In genomic region chrX:133538148-133538547, GRCh38 we compare ENCODE assay signal across 20 cellular contexts.
"Had no signal": no experiment of that assay in that cellular context is flagged by ENCODE, and none has a peak within 500 bp of the region (broad histone marks: within the 10 kb centered on the region; RNA-seq: fewer than 3 reads in every experiment).

No MANE protein-coding gene starts in this region.

- H3K9me3 Mint-ChIP-seq: activated CD4-positive, alpha-beta memory T cell treated with anti-CD3 and anti-CD28 coated beads for 36 hours; activated naive CD8-positive, alpha-beta T cell treated with anti-CD3 and anti-CD28 coated beads for 36 hours; central memory CD8-positive, alpha-beta T cell; immature natural killer cell; natural killer cell; stimulated activated memory B cell treated with anti-CD40 and anti-IgM and Interleukin-4, amounts not matched to agents 10 μg/mL and 1 μg/mL and 100 μg/mL, for 72 hours had no signal

- H3K9me3 ChIP-seq: left lung, neutrophil, pancreas, vagina had no signal

- H3K27ac ChIP-seq: coronary artery, epithelial cell of prostate, left lung, neutrophil, pancreas, vagina had no signal

- H3K36me3 Mint-ChIP-seq: activated CD4-positive, alpha-beta memory T cell treated with anti-CD3 and anti-CD28 coated beads for 36 hours; activated naive CD8-positive, alpha-beta T cell treated with anti-CD3 and anti-CD28 coated beads for 36 hours; immature natural killer cell; natural killer cell; stimulated activated memory B cell treated with anti-CD40 and anti-IgM and Interleukin-4, amounts not matched to agents 10 μg/mL and 1 μg/mL and 100 μg/mL, for 72 hours had no signal

- H3K27ac Mint-ChIP-seq: activated CD4-positive, alpha-beta memory T cell treated with anti-CD3 and anti-CD28 coated beads for 36 hours; activated naive CD8-positive, alpha-beta T cell treated with anti-CD3 and anti-CD28 coated beads for 36 hours; immature natural killer cell; natural killer cell; stimulated activated memory B cell treated with anti-CD40 and anti-IgM and Interleukin-4, amounts not matched to agents 10 μg/mL and 1 μg/mL and 100 μg/mL, for 72 hours had no signal

- H3K27me3 Mint-ChIP-seq: activated CD4-positive, alpha-beta memory T cell treated with anti-CD3 and anti-CD28 coated beads for 36 hours; activated naive CD8-positive, alpha-beta T cell treated with anti-CD3 and anti-CD28 coated beads for 36 hours; central memory CD8-positive, alpha-beta T cell; stimulated activated memory B cell treated with anti-CD40 and anti-IgM and Interleukin-4, amounts not matched to agents 10 μg/mL and 1 μg/mL and 100 μg/mL, for 72 hours had no signal

- H3K27me3 ChIP-seq: left lung, neutrophil, pancreas, vagina had no signal

- H3K36me3 ChIP-seq: left lung, neutrophil, pancreas, vagina had no signal

- H3K4me2 ChIP-seq: smooth muscle cell had no signal

- H3K4me3 Mint-ChIP-seq: activated CD4-positive, alpha-beta memory T cell treated with anti-CD3 and anti-CD28 coated beads for 36 hours; activated naive CD8-positive, alpha-beta T cell treated with anti-CD3 and anti-CD28 coated beads for 36 hours; central memory CD8-positive, alpha-beta T cell; immature natural killer cell; natural killer cell; stimulated activated memory B cell treated with anti-CD40 and anti-IgM and Interleukin-4, amounts not matched to agents 10 μg/mL and 1 μg/mL and 100 μg/mL, for 72 hours had no signal

- DNase-seq: activated CD4-positive, alpha-beta memory T cell treated with anti-CD3 and anti-CD28 coated beads for 36 hours; activated CD4-positive, alpha-beta T cell treated with anti-CD3 and anti-CD28 coated beads for 48 hours; activated naive CD4-positive, alpha-beta T cell treated with Interleukin-2 at 50 U/mL for 16 hours; activated naive CD8-positive, alpha-beta T cell treated with anti-CD3 and anti-CD28 coated beads for 36 hours; activated T-cell treated with anti-CD3 and anti-CD28 coated beads, Interleukin-2, amount 50 U/mL, for 48 hours; immature natural killer cell; left lung; natural killer cell; pancreas; right cardiac atrium; stimulated activated CD4-positive, alpha-beta T cell treated with anti-CD3 and anti-CD28 coated beads, Interleukin-15, amount 100 ng/mL, for 24 hours; T-helper 2 cell; trophoblast cell had no signal

- H3K4me3 ChIP-seq: coronary artery, left lung, pancreas, smooth muscle cell, vagina had no signal

- H3K4me1 Mint-ChIP-seq: activated naive CD8-positive, alpha-beta T cell treated with anti-CD3 and anti-CD28 coated beads for 36 hours; central memory CD8-positive, alpha-beta T cell; immature natural killer cell; natural killer cell; stimulated activated memory B cell treated with anti-CD40 and anti-IgM and Interleukin-4, amounts not matched to agents 10 μg/mL and 1 μg/mL and 100 μg/mL, for 72 hours had no signal

- ATAC-seq: left lung; natural killer cell; right cardiac atrium; stimulated activated memory B cell treated with anti-CD40 and anti-IgM and Interleukin-4, amounts not matched to agents 10 μg/mL and 1 μg/mL and 100 μg/mL, for 72 hours had no signal

- H3K4me1 ChIP-seq: left lung, pancreas, vagina had no signal
